In the genomic region with DNA sequence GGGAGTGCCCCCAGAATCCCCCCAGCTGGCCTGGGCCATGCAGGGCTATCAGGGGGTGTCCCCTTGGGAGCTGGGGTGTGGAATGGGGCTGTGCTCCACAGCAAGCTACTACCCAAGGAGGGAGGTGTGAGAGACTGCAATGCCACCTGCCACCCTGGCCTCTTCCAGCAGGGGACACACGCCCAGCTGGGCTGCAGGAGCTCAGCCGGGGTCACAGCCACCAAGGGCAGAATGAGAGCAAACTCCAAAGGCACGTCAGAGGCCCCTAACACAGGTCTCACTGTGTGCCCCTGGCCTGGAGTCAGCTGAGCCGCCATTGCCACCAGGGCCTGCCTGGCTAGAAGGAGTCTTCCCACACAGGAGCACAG, we compare ENCODE assay signal across 13 cellular contexts.
"Had no signal": no experiment of that assay in that cellular context is flagged by ENCODE, and none has a peak within 500 bp of the region (broad histone marks: within the 10 kb centered on the region; RNA-seq: fewer than 3 reads in every experiment).

No MANE protein-coding gene starts in this region.

- H3K27ac ChIP-seq: esophagus muscularis mucosa, neural progenitor cell, transverse colon had no signal

- H3K4me3 ChIP-seq: esophagus muscularis mucosa, lung, neural progenitor cell, transverse colon had no signal

- H3K4me1 Mint-ChIP-seq: activated CD4-positive, alpha-beta T cell treated with anti-CD3 and anti-CD28 coated beads, Interleukin-2, amount 10 ng/mL, durations not matched to agents 7 days and 5 days; activated T-helper 17 cell treated with anti-CD3 and anti-CD28 coated beads, Interleukin-2, amount 50 U/mL, for 72 hours had no signal

- H3K36me3 ChIP-seq: neural progenitor cell had no signal

- H3K27me3 Mint-ChIP-seq: activated CD4-positive, alpha-beta T cell treated with anti-CD3 and anti-CD28 coated beads, Interleukin-2, amount 10 ng/mL, durations not matched to agents 7 days and 5 days; activated T-helper 17 cell treated with anti-CD3 and anti-CD28 coated beads, Interleukin-2, amount 50 U/mL, for 72 hours; stimulated activated naive B cell treated with anti-CD40 and anti-IgM and Interleukin-4, amounts not matched to agents 10 μg/mL and 1 μg/mL and 100 μg/mL, for 72 hours had no signal

- ATAC-seq: activated T-helper 17 cell treated with anti-CD3 and anti-CD28 coated beads, Interleukin-2, amount 50 U/mL, for 72 hours; stimulated activated naive B cell treated with anti-CD40 and anti-IgM and Interleukin-4, amounts not matched to agents 10 μg/mL and 1 μg/mL and 100 μg/mL, for 72 hours had no signal

- H3K9me3 ChIP-seq: esophagus muscularis mucosa, transverse colon had no signal

- H3K27me3 ChIP-seq: esophagus muscularis mucosa, neural progenitor cell, transverse colon had no signal

- H3K4me3 Mint-ChIP-seq: activated CD4-positive, alpha-beta T cell treated with anti-CD3 and anti-CD28 coated beads, Interleukin-2, amount 10 ng/mL, durations not matched to agents 7 days and 5 days; activated naive CD4-positive, alpha-beta T cell treated with anti-CD3 and anti-CD28 coated beads for 36 hours; activated T-helper 17 cell treated with anti-CD3 and anti-CD28 coated beads, Interleukin-2, amount 50 U/mL, for 72 hours; neural progenitor cell; stimulated activated naive B cell treated with anti-CD40 and anti-IgM and Interleukin-4, amounts not matched to agents 10 μg/mL and 1 μg/mL and 100 μg/mL, for 72 hours had no signal

- H3K9me3 Mint-ChIP-seq: activated CD4-positive, alpha-beta T cell treated with anti-CD3 and anti-CD28 coated beads, Interleukin-2, amount 10 ng/mL, durations not matched to agents 7 days and 5 days; activated naive CD4-positive, alpha-beta T cell treated with anti-CD3 and anti-CD28 coated beads for 36 hours; activated T-helper 17 cell treated with anti-CD3 and anti-CD28 coated beads, Interleukin-2, amount 50 U/mL, for 72 hours; neural progenitor cell; stimulated activated naive B cell treated with anti-CD40 and anti-IgM and Interleukin-4, amounts not matched to agents 10 μg/mL and 1 μg/mL and 100 μg/mL, for 72 hours had no signal

- DNase-seq: activated CD4-positive, alpha-beta T cell treated with anti-CD3 and anti-CD28 coated beads, Interleukin-2, amount 10 ng/mL, durations not matched to agents 7 days and 5 days; activated CD4-positive, CD25-positive, alpha-beta regulatory T cell; activated naive CD4-positive, alpha-beta T cell treated with anti-CD3 and anti-CD28 coated beads for 36 hours; activated T-cell treated with anti-CD3 and anti-CD28 coated beads for 4 hours; midbrain; retina; stimulated activated CD4-positive, alpha-beta T cell treated with anti-CD3 and anti-CD28 coated beads, Interleukin-2, amount 100 ng/mL, for 48 hours; stimulated activated naive B cell treated with anti-CD40 and anti-IgM and Interleukin-4, amounts not matched to agents 10 μg/mL and 1 μg/mL and 100 μg/mL, for 72 hours; transverse colon had no signal

- H3K27ac Mint-ChIP-seq: activated CD4-positive, alpha-beta T cell treated with anti-CD3 and anti-CD28 coated beads, Interleukin-2, amount 10 ng/mL, durations not matched to agents 7 days and 5 days; activated naive CD4-positive, alpha-beta T cell treated with anti-CD3 and anti-CD28 coated beads for 36 hours; activated T-helper 17 cell treated with anti-CD3 and anti-CD28 coated beads, Interleukin-2, amount 50 U/mL, for 72 hours; stimulated activated naive B cell treated with anti-CD40 and anti-IgM and Interleukin-4, amounts not matched to agents 10 μg/mL and 1 μg/mL and 100 μg/mL, for 72 hours had no signal
